ENCODE assay signal across 8 cellular contexts in the genomic region with DNA sequence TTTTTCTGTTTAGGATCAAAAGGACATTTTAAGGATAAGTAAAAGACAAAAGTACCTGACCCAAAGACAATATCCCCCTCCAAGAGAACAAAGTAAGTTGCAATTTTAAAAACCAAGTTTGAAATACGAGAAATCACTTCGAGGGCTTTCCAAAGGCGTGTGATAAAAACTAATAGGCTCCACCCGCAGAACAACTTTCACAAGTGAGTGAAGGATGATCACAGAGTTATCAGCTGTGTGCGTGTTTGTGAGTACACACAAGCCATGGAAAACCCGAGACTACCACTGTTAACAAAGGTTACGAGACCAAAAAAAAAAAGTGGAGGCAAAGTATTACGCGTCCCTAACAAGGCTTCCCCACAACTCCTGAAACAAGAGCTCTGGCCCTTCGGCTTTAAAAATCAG. TPM values are rescaled to one million over a fixed set of nuclear protein-coding genes. Genes with fewer than 3 reads are reported as not detected.
DNase-seq lines count a peak whose midpoint lies in the region; ATAC-seq and TF ChIP-seq lines count a peak whose summit lies in the region.

No MANE protein-coding gene starts in this region.

- H2AFZ ChIP-seq in neural cell (ENCODE audit: low read depth, low read length): peak overlapping the region; percentile 65

- ATAC-seq in Right ventricle myocardium inferior: peak; percentile 0
- ATAC-seq in GM19397 (IDR thresholded peaks at IDR 0.05; ENCODE audit: unreplicated experiment): no peak

- H4K20me1 ChIP-seq in neural cell (ENCODE audit: insufficient read depth): peaks cover 5% of the 10 kb centered on the region

- H3K27me3 ChIP-seq in SJSA1 (replicated peaks) (no peaks in the 10 kb centered on the region), esophagus (ENCODE audit: control insufficient read depth in 1 of 2, insufficient read depth in 2 of 2, low read length in 2 of 2) (no peaks in the 10 kb centered on the region), neural cell (ENCODE audit: insufficient read depth, low read depth, low read length) (no peaks in the 10 kb centered on the region)

- H3K9me3 ChIP-seq in SJSA1 (replicated peaks) (no peaks in the 10 kb centered on the region), esophagus (ENCODE audit: control insufficient read depth in 2 of 2, insufficient read depth in 1 of 2, low read depth in 1 of 2, low read length in 1 of 2) (peaks cover 0 to 2% of the 10 kb centered on the region in 2 donors), neural cell (ENCODE audit: low read length) (no peaks in the 10 kb centered on the region)

- peak overlapping the region; percentile 88 for H3K4me3 ChIP-seq in SJSA1
- peak overlapping the region; percentile 72 to 75 for H3K4me3 ChIP-seq in esophagus (ENCODE audit: low read depth in 1 of 2, low read length in 2 of 2)
- peak overlapping the region; percentile 96 for H3K4me3 ChIP-seq in neural cell (ENCODE audit: low read length)

- H3K9me2 ChIP-seq in neural cell (ENCODE audit: insufficient read depth, low read length): no peaks in the 10 kb centered on the region

- H3F3A ChIP-seq in neural cell (ENCODE audit: insufficient read depth, low read length, poor library complexity, severe bottlenecking): peaks cover 4% of the 10 kb centered on the region

- peaks cover 55% of the 10 kb centered on the region for H3K79me2 ChIP-seq in neural cell (replicated peaks; ENCODE audit: insufficient read depth, low read length)

- peaks cover 20% of the 10 kb centered on the region for H3K4me1 ChIP-seq in SJSA1 (replicated peaks)
- no peaks in the 10 kb centered on the region for H3K4me1 ChIP-seq in esophagus (ENCODE audit: control insufficient read depth in 2 of 2, insufficient read depth in 2 of 2, low read length in 1 of 2)

- TF ChIP-seq CTCF in neural cell (IDR thresholded peaks at IDR 0.05; ENCODE audit: poor library complexity, severe bottlenecking): no peak

- peak overlapping the region; percentile 81 for H3K9ac ChIP-seq in neural cell (ENCODE audit: low read length)

- DNase-seq in Right ventricle myocardium inferior (ENCODE audit: missing footprints): no peak
- no peak for DNase-seq in cardiac septum (ENCODE audit: low spot score)
- DNase-seq in SJSA1 (ENCODE audit: low read depth in 1 of 2, low spot score in 2 of 2): no peak
- no peak for DNase-seq in stimulated activated naive CD4-positive, alpha-beta T cell treated with Interleukin-2 at 50 U/mL for 16 hours (lab: John Stamatoyannopoulos, UW)
- DNase-seq in germinal center (ENCODE audit: low spot score): no peak

- intact Hi-C loops in Right ventricle myocardium inferior (cut with DNase I) (loop anchor here (5.0 kb wide), 2 partner anchors 57 to 73 kb away; no protein-coding TSS in a partner anchor), cardiac septum (cut with DNase I) (loop anchor here (5.0 kb wide), 2 partner anchors 73 to 157 kb away; no protein-coding TSS in a partner anchor)

- H3K27ac ChIP-seq in SJSA1 (peak overlapping the region; percentile 97), esophagus (ENCODE audit: low read depth in 2 of 2, low read length in 1 of 2) (peak overlapping the region; percentile 97 to 98), neural cell (ENCODE audit: low read length) (peak overlapping the region; percentile 72)

- H3K36me3 ChIP-seq in SJSA1 (peaks cover 13% of the 10 kb centered on the region), esophagus (ENCODE audit: control insufficient read depth in 2 of 2, insufficient read depth in 2 of 2, low read length in 1 of 2) (no peaks in the 10 kb centered on the region), neural cell (ENCODE audit: insufficient read depth, low read length) (no peaks in the 10 kb centered on the region)

- TF ChIP-seq RAD21 in neural cell (conservative IDR thresholded peaks at IDR 0.05): no peak

- WGBS in esophagus, 2 donors: 0% methylated on average over 10 of the region's 10 CpGs

- H3K4me2 ChIP-seq in neural cell (ENCODE audit: low read length): peak overlapping the region; percentile 98

- no peak for TF ChIP-seq EP300 in neural cell (conservative IDR thresholded peaks at IDR 0.05; ENCODE audit: poor library complexity, severe bottlenecking)

TF ChIP-seq in neural cell, 6 proteins besides CTCF, POLR2A, EP300 and RAD21:
- no peak for TF ChIP-seq TAF1 (IDR thresholded peaks at IDR 0.05; ENCODE audit: low read depth)
- TF ChIP-seq MXI1 (conservative IDR thresholded peaks at IDR 0.05; ENCODE audit: poor library complexity, severe bottlenecking): no peak
- TF ChIP-seq POLR2AphosphoS5 (IDR thresholded peaks at IDR 0.05): no peak
- peak; percentile 16 for TF ChIP-seq SMC3 (conservative IDR thresholded peaks at IDR 0.05; ENCODE audit: poor library complexity)

RNA-seq across cellular contexts. Expression of gene SMAD2, which starts 0.8 kb away (rescaled TPM):
- 80.2 TPM for total RNA-seq in Right ventricle myocardium inferior
- total RNA-seq in cardiac septum: 104 TPM
- total RNA-seq in SJSA1 (2014; rRNA removed; shearing (Covaris generic)): 76.4 and 127 TPM in 2 replicates
- polyA plus RNA-seq in esophagus: 10 to 100 TPM; 16.1 to 31.0 TPM
- 55.6 and 64.7 TPM in 2 replicates for polyA plus RNA-seq in neural cell
- 118 and 194 TPM in 2 replicates for polyA minus RNA-seq in neural cell
